Comparison of ENCODE assay signal across 19 cellular contexts in the genomic region with DNA sequence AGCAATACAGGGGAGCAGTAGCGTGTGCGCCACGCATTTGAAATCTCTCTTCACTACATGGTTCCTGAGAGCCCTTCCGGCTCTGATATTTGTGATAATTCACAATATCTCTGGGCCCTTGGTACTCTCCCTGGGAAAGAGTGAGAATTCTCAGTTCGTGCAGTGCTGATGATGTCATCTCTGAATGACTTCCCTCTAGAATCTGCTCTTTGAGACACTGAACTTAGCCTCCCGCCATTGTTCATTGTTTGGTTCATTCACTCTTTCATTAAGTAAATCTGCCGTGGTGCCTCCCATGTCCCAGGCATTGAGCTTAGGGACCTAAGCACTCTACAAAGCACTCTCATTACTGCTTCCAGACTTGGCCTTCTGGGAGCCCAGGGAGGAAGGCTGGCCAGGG.
DNase-seq lines count a peak whose midpoint lies in the region; ATAC-seq and TF ChIP-seq lines count a peak whose summit lies in the region.
"Had no signal": no experiment of that assay in that cellular context is flagged by ENCODE, and none has a peak within 500 bp of the region (broad histone marks: within the 10 kb centered on the region; RNA-seq: fewer than 3 reads in every experiment).

No MANE protein-coding gene starts in this region.

- H3K4me1 Mint-ChIP-seq in activated CD8-positive, alpha-beta T cell treated with anti-CD3 and anti-CD28 coated beads, Interleukin-2, amount 10 ng/mL, durations not matched to agents 7 days and 5 days (ENCODE audit: low read depth) = no peaks in the 10 kb centered on the region

- H3K27ac Mint-ChIP-seq in activated CD8-positive, alpha-beta T cell treated with anti-CD3 and anti-CD28 coated beads, Interleukin-2, amount 10 ng/mL, durations not matched to agents 7 days and 5 days = no peak overlapping the region
- H3K27ac Mint-ChIP-seq: CD4-positive, CD25-positive, alpha-beta regulatory T cell had no signal

- H3K9me3 ChIP-seq in left ventricle myocardium inferior (replicated peaks) (no peaks in the 10 kb centered on the region), liver (ENCODE audit: control insufficient read depth in 4 of 4, low read length in 3 of 4) (no peaks in the 10 kb centered on the region), vagina (no peaks in the 10 kb centered on the region)

- TF ChIP-seq POLR2A in vagina (IDR thresholded peaks at IDR 0.05) = no peak

- no peaks in the 10 kb centered on the region for H3K27me3 Mint-ChIP-seq in activated CD8-positive, alpha-beta T cell treated with anti-CD3 and anti-CD28 coated beads, Interleukin-2, amount 10 ng/mL, durations not matched to agents 7 days and 5 days (ENCODE audit: low read depth)
- H3K27me3 Mint-ChIP-seq: CD4-positive, CD25-positive, alpha-beta regulatory T cell; dendritic cell treated with granulocyte-macrophage colony-stimulating factor and Interleukin-4, amounts not matched to agents 40 ng/mL and 50 ng/mL, for 4 days; IgD-negative memory B cell had no signal

- H3K4me3 Mint-ChIP-seq in activated CD8-positive, alpha-beta T cell treated with anti-CD3 and anti-CD28 coated beads, Interleukin-2, amount 10 ng/mL, durations not matched to agents 7 days and 5 days = no peak overlapping the region
- H3K4me3 Mint-ChIP-seq: CD4-positive, CD25-positive, alpha-beta regulatory T cell; dendritic cell treated with granulocyte-macrophage colony-stimulating factor and Interleukin-4, amounts not matched to agents 40 ng/mL and 50 ng/mL, for 4 days; IgD-negative memory B cell; neural progenitor cell had no signal

- no peaks in the 10 kb centered on the region for H3K27me3 ChIP-seq in left ventricle myocardium inferior (ENCODE audit: low read depth)
- H3K27me3 ChIP-seq in liver (ENCODE audit: control insufficient read depth in 4 of 4, insufficient read depth in 4 of 4, low read length in 3 of 4) = no peaks in the 10 kb centered on the region
- no peaks in the 10 kb centered on the region for H3K27me3 ChIP-seq in vagina
- H3K27me3 ChIP-seq: neural progenitor cell had no signal

- no peak for DNase-seq in left ventricle myocardium inferior
- DNase-seq in Right ventricle myocardium superior = no peak
- DNase-seq in pons (ENCODE audit: low spot score) = peak; percentile 68
- DNase-seq in vagina (ENCODE audit: extremely low spot score in 2 of 2) = no peak
- no peak for DNase-seq in amygdala (lab: John Stamatoyannopoulos, UW)
- no peak for DNase-seq in activated CD8-positive, alpha-beta T cell treated with anti-CD3 and anti-CD28 coated beads, Interleukin-2, amount 10 ng/mL, durations not matched to agents 7 days and 5 days
- DNase-seq: activated CD8-positive, alpha-beta memory T cell treated with anti-CD3 and anti-CD28 coated beads, Interleukin-2, amount 50 U/mL, for 4 hours; activated gamma-delta T cell treated with Interleukin-2 at 50 U/mL for 16 hours; CD4-positive, CD25-positive, alpha-beta regulatory T cell; NCI-H2107; NCI-H69; stimulated activated CD4-positive, alpha-beta T cell treated with anti-CD3 and anti-CD28 coated beads, Interleukin-2, amount 100 ng/mL, for 48 hours; stimulated activated CD8-positive, alpha-beta memory T cell treated with anti-CD3 and anti-CD28 coated beads, Interleukin-4, amount 100 ng/mL, for 48 hours had no signal

- intact Hi-C loops in left ventricle myocardium inferior (cut with micrococcal nuclease) = no loop called here
- intact Hi-C loops in Right ventricle myocardium superior (cut with DNase I) = loop anchor here (10.0 kb wide), 1 partner anchor 89 kb away; the partner anchor contains the start of gene PPARGC1B
- intact Hi-C loops in vagina (cut with DNase I) = loop anchor here (5.0 kb wide), 1 partner anchor 97 kb away; no protein-coding TSS in a partner anchor

- no peaks in the 10 kb centered on the region for H3K9me3 Mint-ChIP-seq in activated CD8-positive, alpha-beta T cell treated with anti-CD3 and anti-CD28 coated beads, Interleukin-2, amount 10 ng/mL, durations not matched to agents 7 days and 5 days (ENCODE audit: insufficient read depth)
- H3K9me3 Mint-ChIP-seq: CD4-positive, CD25-positive, alpha-beta regulatory T cell; dendritic cell treated with granulocyte-macrophage colony-stimulating factor and Interleukin-4, amounts not matched to agents 40 ng/mL and 50 ng/mL, for 4 days; IgD-negative memory B cell; neural progenitor cell had no signal

- WGBS in liver = 86% methylated on average over 7 of the region's 7 CpGs

- H3K4me3 ChIP-seq in left ventricle myocardium inferior = peak overlapping the region; percentile 32
- no peak overlapping the region for H3K4me3 ChIP-seq in liver (ENCODE audit: low read depth in 1 of 3, low read length in 3 of 3)
- H3K4me3 ChIP-seq in vagina = no peak overlapping the region
- H3K4me3 ChIP-seq: neural progenitor cell, SK-N-MC had no signal

- peaks cover 2% of the 10 kb centered on the region for H3K36me3 Mint-ChIP-seq in activated CD8-positive, alpha-beta T cell treated with anti-CD3 and anti-CD28 coated beads, Interleukin-2, amount 10 ng/mL, durations not matched to agents 7 days and 5 days (ENCODE audit: low read depth)
- H3K36me3 Mint-ChIP-seq: CD4-positive, CD25-positive, alpha-beta regulatory T cell; neural progenitor cell had no signal

- ATAC-seq in Right ventricle myocardium superior (ENCODE audit: poor library complexity) = no peak
- no peak for ATAC-seq in HG03097 (IDR thresholded peaks at IDR 0.05; ENCODE audit: low FRiP score, unreplicated experiment)
- no peak for ATAC-seq in activated CD8-positive, alpha-beta T cell treated with anti-CD3 and anti-CD28 coated beads, Interleukin-2, amount 10 ng/mL, durations not matched to agents 7 days and 5 days

- CTCF ChIA-PET in activated CD8-positive, alpha-beta T cell treated with anti-CD3 and anti-CD28 coated beads, Interleukin-2, amount 10 ng/mL, durations not matched to agents 7 days and 5 days (lab: Charles Lee) = interaction anchor here (1.1 to 3.2 kb wide), 3 partner anchors 10 to 157 kb away, joined by 3 to 15 read pairs (median 9); no protein-coding TSS in a partner anchor

- H3K27ac ChIP-seq in left ventricle myocardium inferior (replicated peaks) (peak overlapping the region; percentile 88), liver (ENCODE audit: low read depth in 1 of 2, low read length in 2 of 2) (peak overlapping the region; percentile 19 to 69), vagina (peak overlapping the region; percentile 61)
- H3K27ac ChIP-seq: neural progenitor cell, SK-N-MC had no signal

- TF ChIP-seq CTCF in left ventricle myocardium inferior (IDR thresholded peaks at IDR 0.05; ENCODE audit: borderline replicate concordance) (no peak), liver (IDR thresholded peaks at IDR 0.05; ENCODE audit: low read depth, low read length, missing input control) (no peak), vagina (IDR thresholded peaks at IDR 0.05) (no peak)

- POLR2A ChIA-PET in activated CD8-positive, alpha-beta T cell treated with anti-CD3 and anti-CD28 coated beads, Interleukin-2, amount 10 ng/mL, durations not matched to agents 7 days and 5 days (lab: Charles Lee) = no interaction called here

- H3K36me3 ChIP-seq in left ventricle myocardium inferior = peaks cover 13% of the 10 kb centered on the region
- peaks cover 0 to 9% (median 4%) of the 10 kb centered on the region in 4 donors for H3K36me3 ChIP-seq in liver (ENCODE audit: control insufficient read depth in 4 of 4, insufficient read depth in 3 of 4, low read depth in 1 of 4, low read length in 3 of 4)
- no peaks in the 10 kb centered on the region for H3K36me3 ChIP-seq in vagina
- H3K36me3 ChIP-seq: neural progenitor cell had no signal

- no peak for TF ChIP-seq RAD21 in liver (IDR thresholded peaks at IDR 0.05)

- H3K9ac ChIP-seq in liver (ENCODE audit: low read depth in 1 of 2, low read length in 2 of 2) = no peak overlapping the region
- H3K9ac ChIP-seq: neural progenitor cell had no signal

- peaks cover 100% of the 10 kb centered on the region for H3K4me1 ChIP-seq in left ventricle myocardium inferior
- no peaks in the 10 kb centered on the region for H3K4me1 ChIP-seq in liver (ENCODE audit: control insufficient read depth in 4 of 4, insufficient read depth in 4 of 4, low read length in 3 of 4)
- peaks cover 30% of the 10 kb centered on the region for H3K4me1 ChIP-seq in vagina
- H3K4me1 ChIP-seq: neural progenitor cell had no signal

TF ChIP-seq in liver, 16 proteins besides CTCF, POLR2A, EP300 and RAD21:
- TF ChIP-seq NR2F2 (IDR thresholded peaks at IDR 0.05) (no peak), FOXA2 (IDR thresholded peaks at IDR 0.05) (no peak), HNF4G (IDR thresholded peaks at IDR 0.05) (no peak), SP1 (IDR thresholded peaks at IDR 0.05) (no peak), HNF4A (conservative IDR thresholded peaks at IDR 0.05) (no peak), TAF1 (conservative IDR thresholded peaks at IDR 0.05) (no peak)
- TF ChIP-seq, protein P1, sequence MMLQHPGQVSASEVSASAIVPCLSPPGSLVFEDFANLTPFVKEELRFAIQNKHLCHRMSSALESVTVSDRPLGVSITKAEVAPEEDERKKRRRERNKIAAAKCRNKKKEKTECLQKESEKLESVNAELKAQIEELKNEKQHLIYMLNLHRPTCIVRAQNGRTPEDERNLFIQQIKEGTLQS (IDR thresholded peaks at IDR 0.05) = no peak
